In the genomic region with DNA sequence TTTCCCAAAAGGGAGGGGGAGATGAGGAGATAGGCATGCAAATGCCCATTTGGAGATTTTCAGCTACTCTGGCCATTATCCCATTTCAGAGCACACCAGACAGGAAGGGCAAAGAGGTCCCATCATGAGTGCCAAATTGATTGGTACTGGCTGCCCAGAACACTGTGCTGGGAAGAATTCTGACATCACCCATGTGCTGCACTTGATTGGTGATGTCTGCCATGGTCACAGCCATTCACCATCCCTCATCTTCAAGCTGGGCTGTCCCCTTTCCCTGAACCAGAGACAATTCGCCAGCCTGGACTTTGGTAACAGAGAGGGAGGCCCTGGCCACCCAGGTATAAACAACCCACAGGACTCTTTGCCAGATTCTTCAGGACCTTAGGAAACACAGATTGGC, we compare ENCODE assay signal across 30 cellular contexts. TPM values are rescaled to one million over a fixed set of nuclear protein-coding genes. Genes with fewer than 3 reads are reported as not detected.
"Had no signal": no experiment of that assay in that cellular context is flagged by ENCODE, and none has a peak within 500 bp of the region (broad histone marks: within the 10 kb centered on the region; RNA-seq: fewer than 3 reads in every experiment).

No MANE protein-coding gene starts in this region.

- FAIRE-seq: astrocyte had no signal

- H3K27ac ChIP-seq: brain microvascular endothelial cell, cardiac muscle cell, WERI-Rb-1 had no signal

- H3K9me3 ChIP-seq: SK-N-SH had no signal

- H3K9me3 Mint-ChIP-seq: activated CD4-positive, alpha-beta memory T cell treated with anti-CD3 and anti-CD28 coated beads, Interleukin-2, amount 10 ng/mL, durations not matched to agents 7 days and 5 days; activated naive CD4-positive, alpha-beta T cell treated with anti-CD3 and anti-CD28 coated beads for 36 hours; activated T-helper 17 cell treated with anti-CD3 and anti-CD28 coated beads, Interleukin-2, amount 50 U/mL, for 72 hours had no signal

- H3K4me2 ChIP-seq: SK-N-SH had no signal

- H3K36me3 ChIP-seq: brain microvascular endothelial cell, cardiac muscle cell had no signal

- H3K4me3 ChIP-seq: cardiac muscle cell had no signal

- DNase-seq: activated CD4-positive, alpha-beta memory T cell treated with anti-CD3 and anti-CD28 coated beads, Interleukin-2, amount 10 ng/mL, durations not matched to agents 7 days and 5 days; activated CD4-positive, alpha-beta T cell treated with anti-CD3 and anti-CD28 coated beads for 36 hours; activated CD4-positive, alpha-beta T cell treated with anti-CD3 and anti-CD28 coated beads, Interleukin-2, amount 50 U/mL, for 1 hour; activated gamma-delta T cell; activated naive CD4-positive, alpha-beta T cell treated with anti-CD3 and anti-CD28 coated beads for 36 hours; activated T-cell treated with anti-CD3 and anti-CD28 coated beads for 4 hours; activated T-cell treated with anti-CD3 and anti-CD28 coated beads, Interleukin-2, amount 50 U/mL, for 48 hours; amygdala; brain microvascular endothelial cell; Karpas-422; NCI-H1092 treated with DMSO at 0.1 percent for 48 hours; NCI-H1417 treated with DMSO at 0.1 percent for 48 hours; NCI-H1694; NCI-H2029 treated with DMSO at 0.1 percent for 48 hours; NCI-H345; NCI-H510A; NCI-H526 treated with DMSO at 0.1 percent for 48 hours; NCI-H82; OCI-M1; RPMI8226; SK-N-SH; T-helper 1 cell; WERI-Rb-1 had no signal

- H3K4me3 Mint-ChIP-seq: activated CD4-positive, alpha-beta memory T cell treated with anti-CD3 and anti-CD28 coated beads, Interleukin-2, amount 10 ng/mL, durations not matched to agents 7 days and 5 days; activated CD4-positive, alpha-beta T cell treated with anti-CD3 and anti-CD28 coated beads for 36 hours; activated naive CD4-positive, alpha-beta T cell treated with anti-CD3 and anti-CD28 coated beads for 36 hours; activated naive CD8-positive, alpha-beta T cell; activated T-helper 17 cell treated with anti-CD3 and anti-CD28 coated beads, Interleukin-2, amount 50 U/mL, for 72 hours had no signal

- H3K4me1 Mint-ChIP-seq: activated CD4-positive, alpha-beta memory T cell treated with anti-CD3 and anti-CD28 coated beads, Interleukin-2, amount 10 ng/mL, durations not matched to agents 7 days and 5 days; activated CD4-positive, alpha-beta T cell treated with anti-CD3 and anti-CD28 coated beads for 36 hours; activated T-helper 17 cell treated with anti-CD3 and anti-CD28 coated beads, Interleukin-2, amount 50 U/mL, for 72 hours had no signal

- H3K27me3 ChIP-seq: brain microvascular endothelial cell, cardiac muscle cell had no signal

- H3K27me3 Mint-ChIP-seq: activated CD4-positive, alpha-beta T cell treated with anti-CD3 and anti-CD28 coated beads for 36 hours; activated T-helper 17 cell treated with anti-CD3 and anti-CD28 coated beads, Interleukin-2, amount 50 U/mL, for 72 hours had no signal

- H3K27ac Mint-ChIP-seq: activated CD4-positive, alpha-beta memory T cell treated with anti-CD3 and anti-CD28 coated beads, Interleukin-2, amount 10 ng/mL, durations not matched to agents 7 days and 5 days; activated CD4-positive, alpha-beta T cell treated with anti-CD3 and anti-CD28 coated beads for 36 hours; activated naive CD4-positive, alpha-beta T cell treated with anti-CD3 and anti-CD28 coated beads for 36 hours; activated naive CD8-positive, alpha-beta T cell; activated T-helper 17 cell treated with anti-CD3 and anti-CD28 coated beads, Interleukin-2, amount 50 U/mL, for 72 hours had no signal

- H3K36me3 Mint-ChIP-seq: activated naive CD8-positive, alpha-beta T cell had no signal

- H3K9ac ChIP-seq: SK-N-SH had no signal

RNA-seq across cellular contexts. Expression of a gene that starts 44.9 kb away (rescaled TPM):
- total RNA-seq: activated CD4-positive, alpha-beta memory T cell treated with anti-CD3 and anti-CD28 coated beads, Interleukin-2, amount 10 ng/mL, durations not matched to agents 7 days and 5 days; activated CD4-positive, alpha-beta T cell treated with anti-CD3 and anti-CD28 coated beads for 36 hours; activated CD8-positive, alpha-beta memory T cell treated with anti-CD3 and anti-CD28 coated beads for 36 hours; activated naive CD4-positive, alpha-beta T cell treated with anti-CD3 and anti-CD28 coated beads for 36 hours; activated T-helper 17 cell treated with anti-CD3 and anti-CD28 coated beads, Interleukin-2, amount 50 U/mL, for 72 hours; astrocyte; T-helper 2 cell treated with Interferon-gamma antibody and Interleukin-4, amounts not matched to agents 100 ng/mL and 5 ng/mL, for 36 hours had no signal
- polyA plus RNA-seq: cardiac muscle cell, SK-N-SH had no signal

RNA-seq across cellular contexts. Expression of a gene that starts 52.3 kb away (rescaled TPM):
- total RNA-seq: activated CD4-positive, alpha-beta memory T cell treated with anti-CD3 and anti-CD28 coated beads, Interleukin-2, amount 10 ng/mL, durations not matched to agents 7 days and 5 days; activated CD4-positive, alpha-beta T cell treated with anti-CD3 and anti-CD28 coated beads for 36 hours; activated CD8-positive, alpha-beta memory T cell treated with anti-CD3 and anti-CD28 coated beads for 36 hours; activated naive CD4-positive, alpha-beta T cell treated with anti-CD3 and anti-CD28 coated beads for 36 hours; activated T-helper 17 cell treated with anti-CD3 and anti-CD28 coated beads, Interleukin-2, amount 50 U/mL, for 72 hours; astrocyte; cardiac muscle cell; Right ventricle myocardium inferior; T-helper 2 cell treated with Interferon-gamma antibody and Interleukin-4, amounts not matched to agents 100 ng/mL and 5 ng/mL, for 36 hours had no signal
- polyA plus RNA-seq: cardiac muscle cell, SK-N-SH had no signal
